Comparison of ENCODE assay signal across 23 cellular contexts in the genomic region with DNA sequence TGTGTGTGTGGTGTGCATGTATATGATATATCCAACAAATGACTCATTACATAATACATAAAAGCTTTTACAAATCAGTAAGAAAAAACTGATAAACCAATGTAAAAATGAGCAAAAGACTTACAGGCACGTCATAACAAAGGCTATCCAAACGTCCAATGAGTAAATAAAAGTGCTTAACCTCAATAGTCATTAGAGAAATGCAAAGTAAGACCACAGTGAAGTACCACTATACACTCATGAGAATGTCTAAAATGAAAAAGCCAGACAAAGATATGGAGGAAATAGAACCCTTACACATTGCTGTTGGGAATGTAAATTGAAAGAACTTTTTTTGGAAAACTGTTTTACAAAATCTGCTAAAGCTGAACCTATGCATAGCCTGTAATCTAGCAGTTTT. TPM values are rescaled to one million over a fixed set of nuclear protein-coding genes. Genes with fewer than 3 reads are reported as not detected.
DNase-seq lines count a peak whose midpoint lies in the region; ATAC-seq, FAIRE-seq and TF ChIP-seq lines count a peak whose summit lies in the region.
"Had no signal": no experiment of that assay in that cellular context is flagged by ENCODE, and none has a peak within 500 bp of the region (broad histone marks: within the 10 kb centered on the region; RNA-seq: fewer than 3 reads in every experiment).

No MANE protein-coding gene starts in this region.

- ATAC-seq in T-cell (replicated peaks in 1 of 4) = no peak
- peak; percentile 48 for ATAC-seq in GM12878
- no peak for ATAC-seq in GM18517 (IDR thresholded peaks at IDR 0.05; ENCODE audit: unreplicated experiment)
- ATAC-seq: HCT116 had no signal

- no peaks in the 10 kb centered on the region; the same call in 1 of the 3 replicates for H3K9me3 ChIP-seq in GM12878 (replicated peaks; ENCODE audit: control insufficient read depth, insufficient read depth, low read length)

- peaks cover 71% of the 10 kb centered on the region for H3K79me2 ChIP-seq in GM12878 (ENCODE audit: control insufficient read depth, insufficient read depth, low read length)

- no peak for TF ChIP-seq POLR2A in GM12878 (IDR thresholded peaks at IDR 0.05; ENCODE audit: low read depth, low read length)

- H3K4me3 Mint-ChIP-seq in activated naive CD8-positive, alpha-beta T cell = no peak overlapping the region
- no peak overlapping the region for H3K4me3 Mint-ChIP-seq in activated naive CD8-positive, alpha-beta T cell treated with anti-CD3 and anti-CD28 coated beads for 36 hours
- H3K4me3 Mint-ChIP-seq in T-cell = no peak overlapping the region

- no peak for TF ChIP-seq CTCF in GM12878 (IDR thresholded peaks at IDR 0.05 in 2 of 3, conservative IDR thresholded peaks at IDR 0.05 in 1 of 3; ENCODE audit: control insufficient read depth in 2 of 3, extremely low read depth in 1 of 3, insufficient read depth in 1 of 3, low read depth in 3 of 3, low read length in 3 of 3)

- H3K36me3 Mint-ChIP-seq in activated naive CD8-positive, alpha-beta T cell = peaks cover 19% of the 10 kb centered on the region
- H3K36me3 Mint-ChIP-seq in activated naive CD8-positive, alpha-beta T cell treated with anti-CD3 and anti-CD28 coated beads for 36 hours = peaks cover 28% of the 10 kb centered on the region
- peaks cover 49% of the 10 kb centered on the region for H3K36me3 Mint-ChIP-seq in T-cell

- peak overlapping the region; percentile 1; the same call in 1 of the 2 replicates for H3K4me3 ChIP-seq in GM12878

- SMC1A ChIA-PET in GM12878 (lab: Charles Lee; ENCODE audit: uncharacterized antibody, unreplicated experiment) = interaction anchor here (1.0 to 10.6 kb wide), 5 partner anchors 10 to 208 kb away, joined by 3 to 101 read pairs (median 5); a partner anchor contains a TSS

- H3K36me3 ChIP-seq in GM12878 (ENCODE audit: control insufficient read depth in 2 of 2, insufficient read depth in 2 of 2, low read length in 1 of 2) = peaks cover 0 to 2% of the 10 kb centered on the region in 2 experiments; a peak in 1 of 4 replicates

- WGBS in GM12878 (ENCODE audit: insufficient coverage, insufficient replicate concordance, low lambda C conversion rate, missing lambda C conversion rate) = 73% methylated on average over 2 of the region's 2 CpGs

- H3K27ac ChIP-seq in GM12878 (ENCODE audit: control insufficient read depth, insufficient read depth) (no peak overlapping the region), substantia nigra (ENCODE audit: low read depth, low read length, poor library complexity, severe bottlenecking) (no peak overlapping the region)
- H3K27ac ChIP-seq: C4-2B had no signal

- DNase-seq in activated naive CD8-positive, alpha-beta T cell treated with anti-CD3 and anti-CD28 coated beads for 36 hours = no peak
- DNase-seq in T-cell = no peak
- no peak for DNase-seq in GM12878 (ENCODE audit: low read depth, low spot score)
- no peak for DNase-seq in Ammon's horn (ENCODE audit: low spot score)
- no peak for DNase-seq in substantia nigra (lab: John Stamatoyannopoulos, UW)
- DNase-seq: ACHN, COR-L47, DMS 273 treated with DMSO at 0.1 percent for 48 hours, DND-41, GOT3, IMR-90, Karpas-422, NCI-H1417 treated with DMSO at 0.1 percent for 48 hours, NCI-H1930, NCI-H345, NCI-H524 treated with DMSO at 0.1 percent for 48 hours, SHP77 treated with DMSO at 0.1 percent for 48 hours had no signal

- in situ Hi-C loops in GM12878 (cut with MboI) = loop anchor here (25.0 kb wide), 3 partner anchors 500 to 825 kb away; a partner anchor contains a TSS

- no peaks in the 10 kb centered on the region for H3K27me3 ChIP-seq in GM12878 (replicated peaks in 1 of 2; ENCODE audit: control insufficient read depth in 2 of 2, insufficient read depth in 2 of 2, low read length in 1 of 2)

- no peaks in the 10 kb centered on the region for H3K9me3 Mint-ChIP-seq in activated naive CD8-positive, alpha-beta T cell (ENCODE audit: low read depth)
- H3K9me3 Mint-ChIP-seq in activated naive CD8-positive, alpha-beta T cell treated with anti-CD3 and anti-CD28 coated beads for 36 hours = no peaks in the 10 kb centered on the region
- H3K9me3 Mint-ChIP-seq in T-cell = no peaks in the 10 kb centered on the region

- no peaks in the 10 kb centered on the region for H3K4me1 ChIP-seq in GM12878 (ENCODE audit: control insufficient read depth, insufficient read depth, low read length)

- no peak for FAIRE-seq in GM12878 (lab: Jason Lieb, UNC)
- FAIRE-seq: HTR-8/SVneo had no signal

- H3K27ac Mint-ChIP-seq in activated naive CD8-positive, alpha-beta T cell = peak overlapping the region; percentile 30
- no peak overlapping the region for H3K27ac Mint-ChIP-seq in activated naive CD8-positive, alpha-beta T cell treated with anti-CD3 and anti-CD28 coated beads for 36 hours
- peak overlapping the region; percentile 45 to 75 for H3K27ac Mint-ChIP-seq in T-cell

- no peak for TF ChIP-seq RAD21 in GM12878 (IDR thresholded peaks at IDR 0.05; ENCODE audit: insufficient read depth, low read depth, low read length)

- RAD21 ChIA-PET in GM12878 (lab: Charles Lee; ENCODE audit: unreplicated experiment) = interaction anchor here (0.7 to 5.1 kb wide), 4 partner anchors 10 to 166 kb away, joined by 3 to 41 read pairs (median 8); a partner anchor contains a TSS

- peak overlapping the region; percentile 32; the same call in 1 of the 2 replicates for H3K4me2 ChIP-seq in GM12878 (ENCODE audit: control insufficient read depth, insufficient read depth)

- POLR2A ChIA-PET in T-cell (lab: Charles Lee) (interaction anchor here in 1 of 2 donors (0.6 to 1.0 kb wide), 3 partner anchors 8 to 171 kb away, joined by 3 to 4 read pairs (median 3); a partner anchor contains a TSS), GM12878 (lab: Charles Lee) (interaction anchor here (4.4 kb wide), 1 partner anchor 9 kb away, joined by 29 read pairs; a partner anchor contains a TSS)

- BruUV-seq in GM12878 (replicated peaks; lab: Mats Ljungman, UMichigan) = no TSS peak

- peaks cover 69% of the 10 kb centered on the region for H3K4me1 Mint-ChIP-seq in activated naive CD8-positive, alpha-beta T cell (ENCODE audit: low read depth)
- H3K4me1 Mint-ChIP-seq in activated naive CD8-positive, alpha-beta T cell treated with anti-CD3 and anti-CD28 coated beads for 36 hours = peaks cover 51% of the 10 kb centered on the region
- H3K4me1 Mint-ChIP-seq in T-cell = peaks cover 57 to 65% (median 60%) of the 10 kb centered on the region in 3 donors

- no peaks in the 10 kb centered on the region for H3K27me3 Mint-ChIP-seq in activated naive CD8-positive, alpha-beta T cell
- H3K27me3 Mint-ChIP-seq in activated naive CD8-positive, alpha-beta T cell treated with anti-CD3 and anti-CD28 coated beads for 36 hours = no peaks in the 10 kb centered on the region
- no peaks in the 10 kb centered on the region for H3K27me3 Mint-ChIP-seq in T-cell

- no peak overlapping the region for H2AFZ ChIP-seq in GM12878 (ENCODE audit: control insufficient read depth, low read depth, low read length)

- no peak overlapping the region for H3K9ac ChIP-seq in GM12878 (ENCODE audit: control insufficient read depth, insufficient read depth, low read length)

- intact Hi-C loops in GM12878 (cut with micrococcal nuclease; ENCODE audit: unreplicated experiment) = loop anchor here (10.0 kb wide), 3 partner anchors 297 to 707 kb away; a partner anchor contains a TSS

- no peaks in the 10 kb centered on the region for H4K20me1 ChIP-seq in GM12878 (ENCODE audit: control insufficient read depth, insufficient read depth)

- 0 out of 4 replicates have a peak, but pooled peaks of 1 of the 2 experiments have one; percentile 31 for TF ChIP-seq EP300 in GM12878 (IDR thresholded peaks at IDR 0.05; ENCODE audit: borderline replicate concordance in 1 of 2, control insufficient read depth in 1 of 2, low read depth in 2 of 2, low read length in 2 of 2)

- CTCF ChIA-PET in T-cell (lab: Charles Lee) (no interaction called here), GM12878 (lab: Yijun Ruan, JAX) (interaction anchor here (0.9 to 1.5 kb wide), 5 partner anchors 8 to 151 kb away, joined by 3 to 4 read pairs (median 3); a partner anchor contains a TSS)

TF ChIP-seq in GM12878, 131 proteins besides CTCF, POLR2A, EP300 and RAD21:
- TF ChIP-seq, protein P1, sequence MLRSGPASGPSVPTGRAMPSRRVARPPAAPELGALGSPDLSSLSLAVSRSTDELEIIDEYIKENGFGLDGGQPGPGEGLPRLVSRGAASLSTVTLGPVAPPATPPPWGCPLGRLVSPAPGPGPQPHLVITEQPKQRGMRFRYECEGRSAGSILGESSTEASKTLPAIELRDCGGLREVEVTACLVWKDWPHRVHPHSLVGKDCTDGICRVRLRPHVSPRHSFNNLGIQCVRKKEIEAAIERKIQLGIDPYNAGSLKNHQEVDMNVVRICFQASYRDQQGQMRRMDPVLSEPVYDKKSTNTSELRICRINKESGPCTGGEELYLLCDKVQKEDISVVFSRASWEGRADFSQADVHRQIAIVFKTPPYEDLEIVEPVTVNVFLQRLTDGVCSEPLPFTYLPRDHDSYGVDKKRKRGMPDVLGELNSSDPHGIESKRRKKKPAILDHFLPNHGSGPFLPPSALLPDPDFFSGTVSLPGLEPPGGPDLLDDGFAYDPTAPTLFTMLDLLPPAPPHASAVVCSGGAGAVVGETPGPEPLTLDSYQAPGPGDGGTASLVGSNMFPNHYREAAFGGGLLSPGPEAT (IDR thresholded peaks at IDR 0.05; ENCODE audit: low read depth) = 0 out of 2 replicates have a peak, but pooled peaks have one; percentile 25
- TF ChIP-seq ZNF24 (IDR thresholded peaks at IDR 0.05) (no peak), ATF7 (IDR thresholded peaks at IDR 0.05; ENCODE audit: low read depth) (peak; percentile 34)

RNA-seq across cellular contexts. Expression of a gene that starts 7.8 kb away (rescaled TPM):
- 1 to 10 TPM; 3.1 to 3.6 TPM for total RNA-seq in activated naive CD8-positive, alpha-beta T cell treated with anti-CD3 and anti-CD28 coated beads for 36 hours
- total RNA-seq in T-cell = 10 to 100 TPM; 10.9 to 16.8 (median 14.7) TPM
- total RNA-seq in GM12878 (2013; cell fraction: nucleolus; rRNA removed) = 65.6 and 69.0 TPM in 2 replicates
- total RNA-seq in GM12878 (2014; rRNA removed) = 9.5 and 13.8 TPM in 2 replicates
- 16.2 and 16.9 TPM in 2 replicates for total RNA-seq in GM12878 (2014; rRNA removed; fragmentation: Illumina TruSeq; extraction: Trizol)
- 10.3 and 11.0 TPM in 2 replicates for total RNA-seq in GM12878 (2021)
- 2.2 TPM for polyA plus RNA-seq in GM12878 (2011; ENCODE audit: low read depth)
- 6.4 and 10.7 TPM in 2 replicates for polyA plus RNA-seq in GM12878 (2011; rRNA removed)
- 1.9 and 2.1 TPM in 2 replicates for polyA plus RNA-seq in GM12878 (2011; cell fraction: cytosol; rRNA removed)
- polyA plus RNA-seq in GM12878 (2011; cell fraction: nucleus; rRNA removed) = 3.6 and 4.8 TPM in 2 replicates
- polyA plus RNA-seq in GM12878 (2012) = 2.6 and 2.9 TPM in 2 replicates
- 9.1 and 12.3 TPM in 2 replicates for polyA plus RNA-seq in GM12878 (2014; fragmentation: Illumina TruSeq; extraction: Trizol)
- polyA plus RNA-seq in GM12878 (2014; fragmentation: Nextera tagmentation; extraction: Ambion mirVana) = 1 to 10 TPM; 4.4 to 5.7 TPM
- polyA plus RNA-seq in GM12878 (2014; rRNA removed) = 4.4 and 6.2 TPM in 2 replicates
- 1 to 10 TPM; 7.4 to 7.5 TPM for polyA plus RNA-seq in GM12878 (2016; fragmentation: Nextera tagmentation; extraction: Ambion mirVana)
- 11.4 and 16.4 TPM in 2 replicates for polyA minus RNA-seq in GM12878 (2011; rRNA and poly(A)+ RNA removed)
- 2.9 and 4.3 TPM in 2 replicates for polyA minus RNA-seq in GM12878 (2011; cell fraction: cytosol; rRNA and poly(A)+ RNA removed)
- polyA minus RNA-seq in GM12878 (2011; cell fraction: nucleus; rRNA and poly(A)+ RNA removed) = 11.1 and 14.7 TPM in 2 replicates
- total RNA-seq: G401, IMR-90 had no signal
- polyA plus RNA-seq: IMR-90 had no signal
